Comparison of ENCODE assay signal across 8 cellular contexts in genomic region chr2:196592912-196593881, GRCh38. TPM values are rescaled to one million over a fixed set of nuclear protein-coding genes. Genes with fewer than 3 reads are reported as not detected.
A peak's percentile ranks its signal among the peaks of the same experiment; 100 is the strongest.
DNase-seq lines count a peak whose midpoint lies in the region; ATAC-seq, FAIRE-seq and TF ChIP-seq lines count a peak whose summit lies in the region.

Gene HECW2, minus strand, starts transcription at chr2:196593554.

- H3K36me3 ChIP-seq in CD4-positive, CD25-positive, alpha-beta regulatory T cell (ENCODE audit: control insufficient read depth, insufficient read depth, low read length) = no peaks in the 10 kb centered on the region
- H3K36me3 ChIP-seq in small intestine (ENCODE audit: control insufficient read depth in 2 of 2, insufficient read depth in 2 of 2, low read length in 2 of 2) = no peaks in the 10 kb centered on the region

- peak in 1 of 3 donors; percentile 18 for DNase-seq in CD4-positive, CD25-positive, alpha-beta regulatory T cell
- DNase-seq in central memory CD8-positive, alpha-beta T cell (ENCODE audit: low spot score in 2 of 2) = no peak
- DNase-seq in iris pigment epithelial cell (ENCODE audit: low read depth) (peak; percentile 61), small intestine (peak; percentile 5)

- peaks cover 0 to 8% (median 0%) of the 10 kb centered on the region in 7 donors for H3K9me3 Mint-ChIP-seq in CD4-positive, CD25-positive, alpha-beta regulatory T cell
- no peaks in the 10 kb centered on the region for H3K9me3 Mint-ChIP-seq in central memory CD8-positive, alpha-beta T cell

- H3K4me3 ChIP-seq in CD4-positive, CD25-positive, alpha-beta regulatory T cell (ENCODE audit: low read depth, low read length) = no peak within 1 kb of the TSS
- peak within 1 kb of the TSS in 1 of 2 donors; percentile 59 for H3K4me3 ChIP-seq in small intestine (ENCODE audit: low read depth in 1 of 2, low read length in 2 of 2)

- no peaks in the 10 kb centered on the region for H3K36me3 Mint-ChIP-seq in CD4-positive, CD25-positive, alpha-beta regulatory T cell
- H3K36me3 Mint-ChIP-seq in central memory CD8-positive, alpha-beta T cell (ENCODE audit: insufficient read depth) = peaks cover 2% of the 10 kb centered on the region

- peaks cover 74% of the 10 kb centered on the region for H3K27me3 Mint-ChIP-seq in CD4-positive, CD25-positive, alpha-beta regulatory T cell
- peaks cover 86% of the 10 kb centered on the region for H3K27me3 Mint-ChIP-seq in central memory CD8-positive, alpha-beta T cell

- no peaks in the 10 kb centered on the region for H3K9me3 ChIP-seq in CD4-positive, CD25-positive, alpha-beta regulatory T cell (ENCODE audit: control insufficient read depth in 2 of 2, low read length in 2 of 2)
- no peaks in the 10 kb centered on the region for H3K9me3 ChIP-seq in small intestine (ENCODE audit: control insufficient read depth, low read depth)

- no peak for FAIRE-seq in small intestine (lab: Jason Lieb, UNC)

- H3K4me1 ChIP-seq in CD4-positive, CD25-positive, alpha-beta regulatory T cell (ENCODE audit: control insufficient read depth, insufficient read depth, low read length, poor library complexity, severe bottlenecking) = peaks cover 8% of the 10 kb centered on the region
- H3K4me1 ChIP-seq in small intestine (ENCODE audit: control insufficient read depth in 2 of 2, insufficient read depth in 1 of 2, low read depth in 1 of 2, low read length in 1 of 2) = no peaks in the 10 kb centered on the region

- H3K4me1 Mint-ChIP-seq in CD4-positive, CD25-positive, alpha-beta regulatory T cell = peaks cover 0 to 14% (median 9%) of the 10 kb centered on the region in 4 donors
- no peaks in the 10 kb centered on the region for H3K4me1 Mint-ChIP-seq in central memory CD8-positive, alpha-beta T cell

- no peak within 1 kb of the TSS for H3K27ac Mint-ChIP-seq in CD4-positive, CD25-positive, alpha-beta regulatory T cell
- no peak within 1 kb of the TSS for H3K27ac Mint-ChIP-seq in central memory CD8-positive, alpha-beta T cell (ENCODE audit: low read depth)

- ATAC-seq in CD4-positive, CD25-positive, alpha-beta regulatory T cell (ENCODE audit: low read depth in 2 of 2) = no peak
- peak; percentile 65 for ATAC-seq in GM19025 (IDR thresholded peaks at IDR 0.05; ENCODE audit: low read depth, unreplicated experiment)
- ATAC-seq in HG03196 (IDR thresholded peaks at IDR 0.05; ENCODE audit: unreplicated experiment) = peak; percentile 63
- no peak for ATAC-seq in central memory CD8-positive, alpha-beta T cell (replicated peaks; ENCODE audit: extremely low read depth, poor library complexity, severe bottlenecking)
- ATAC-seq in GM18517 (IDR thresholded peaks at IDR 0.05; ENCODE audit: unreplicated experiment) = no peak

- no peak within 1 kb of the TSS for H3K27ac ChIP-seq in CD4-positive, CD25-positive, alpha-beta regulatory T cell (ENCODE audit: insufficient read depth, low read length, poor library complexity, severe bottlenecking)
- H3K27ac ChIP-seq in small intestine (ENCODE audit: low read depth in 1 of 2, low read length in 1 of 2) = no peak within 1 kb of the TSS

- WGBS in small intestine, 3 donors = 1 to 2% (median 1%) methylated on average over 93 to 125 of the region's 125 CpGs

- peaks cover 44% of the 10 kb centered on the region for H3K27me3 ChIP-seq in CD4-positive, CD25-positive, alpha-beta regulatory T cell (ENCODE audit: control insufficient read depth, insufficient read depth, low read length)
- H3K27me3 ChIP-seq in small intestine (ENCODE audit: control insufficient read depth in 2 of 2, insufficient read depth in 2 of 2, low read length in 2 of 2) = peaks cover 16 to 19% of the 10 kb centered on the region in 2 donors

- H3K4me3 Mint-ChIP-seq in CD4-positive, CD25-positive, alpha-beta regulatory T cell = peak within 1 kb of the TSS; percentile 66 to 89 (median 84)
- H3K4me3 Mint-ChIP-seq in central memory CD8-positive, alpha-beta T cell = peak within 1 kb of the TSS; percentile 61

TF ChIP-seq in PFSK-1, 5 proteins besides CTCF, POLR2A, EP300 and RAD21:
- no peak for TF ChIP-seq SIN3A (IDR thresholded peaks at IDR 0.05; ENCODE audit: borderline replicate concordance, insufficient read depth, low read length)
- no peak for TF ChIP-seq POLR2AphosphoS5 (IDR thresholded peaks at IDR 0.05; ENCODE audit: low read depth, low read length)
- TF ChIP-seq REST (IDR thresholded peaks at IDR 0.05; ENCODE audit: insufficient read depth in 1 of 2, low read depth in 2 of 2, low read length in 2 of 2) = no peak
- peak; percentile 69 for TF ChIP-seq FOXP2 (optimal IDR thresholded peaks at IDR 0.05; ENCODE audit: borderline replicate concordance, extremely low read depth, extremely low read length, insufficient read depth)
- no peak for TF ChIP-seq TAF1 (IDR thresholded peaks at IDR 0.05; ENCODE audit: borderline replicate concordance, insufficient read depth, low read length)

RNA-seq across cellular contexts. Expression of gene HECW2, which starts in this region (rescaled TPM):
- total RNA-seq in CD4-positive, CD25-positive, alpha-beta regulatory T cell = 1.9 TPM
- polyA plus RNA-seq in CD4-positive, CD25-positive, alpha-beta regulatory T cell = 1 to 10 TPM in 2 of 4 donors, under 1 TPM in 2; 0.43 to 2.7 (median 1.0) TPM
- 6.3 TPM for polyA plus RNA-seq in PFSK-1 (2012; ENCODE audit: insufficient read length, low read depth)
- under 1 TPM; 0.22 to 0.48 (median 0.27) TPM for polyA plus RNA-seq in small intestine

Comparison
In these comparisons a context has a peak if more than half of its experiments do, and no peak if none do; other contexts are left out.
1. Peak in DNase-seq in small intestine; RNA of the gene not detected or under 1 TPM.
2. ATAC-seq: peak in GM19025 (single experiment) and HG03196 (single experiment); none in CD4-positive, CD25-positive, alpha-beta regulatory T cell (0 of 2), central memory CD8-positive, alpha-beta T cell (single experiment) and GM18517 (single experiment).